25 cellular contexts compared by ENCODE assay signal in the genomic region with DNA sequence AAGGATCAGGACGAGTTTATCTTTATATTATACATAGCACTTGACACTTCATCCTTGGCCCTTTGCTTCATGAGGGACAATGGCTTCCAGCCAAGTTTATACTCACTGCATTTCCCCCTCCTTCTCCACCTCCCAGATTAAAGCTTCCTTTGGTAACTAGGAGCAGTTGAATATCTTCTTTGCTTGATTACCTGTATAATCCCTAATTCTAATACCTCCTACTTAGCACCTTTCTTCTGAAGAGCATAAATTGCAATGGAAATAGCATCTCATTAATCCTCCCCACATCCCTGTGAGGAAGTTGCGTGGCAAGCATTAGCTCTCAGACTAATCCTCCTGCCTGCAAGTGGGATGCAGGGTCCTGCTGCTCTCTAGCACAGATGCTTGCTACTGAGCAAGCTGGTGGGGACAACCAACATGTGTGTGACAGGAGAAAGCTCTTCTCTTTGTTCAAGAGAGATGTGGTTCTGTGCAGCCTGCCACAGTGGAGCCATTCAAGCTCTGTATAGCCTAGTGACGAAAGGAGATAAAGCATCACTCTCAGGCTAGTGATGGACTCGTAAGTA. TPM values are rescaled to one million over a fixed set of nuclear protein-coding genes. Genes with fewer than 3 reads are reported as not detected.
DNase-seq lines count a peak whose midpoint lies in the region; FAIRE-seq and TF ChIP-seq lines count a peak whose summit lies in the region.
"Had no signal": no experiment of that assay in that cellular context is flagged by ENCODE, and none has a peak within 500 bp of the region (broad histone marks: within the 10 kb centered on the region; RNA-seq: fewer than 3 reads in every experiment).

No MANE protein-coding gene starts in this region.

- H3K9me3 ChIP-seq in HUES48 (ENCODE audit: control insufficient read depth, insufficient read depth, low read length), result no peaks in the 10 kb centered on the region
- no peaks in the 10 kb centered on the region for H3K9me3 ChIP-seq in WERI-Rb-1 (ENCODE audit: severe bottlenecking)
- H3K9me3 ChIP-seq in neural progenitor cell (ENCODE audit: low read depth), result no peaks in the 10 kb centered on the region
- H3K9me3 ChIP-seq: Caco-2, MG63 had no signal

- H3K4me2 ChIP-seq in neural progenitor cell, result peak overlapping the region; percentile 41
- H3K4me2 ChIP-seq: BLaER1 treated with 17β-estradiol and CSF1 and Interleukin-3, amounts not matched to agents 10 nM and 100 nM had no signal

- H3K4me1 ChIP-seq in HUES48 (ENCODE audit: control insufficient read depth, insufficient read depth, low read length), result peaks cover 24% of the 10 kb centered on the region
- H3K4me1 ChIP-seq in neural progenitor cell, result peaks cover 29% of the 10 kb centered on the region
- H3K4me1 ChIP-seq: Caco-2 had no signal

- TF ChIP-seq CTCF in WERI-Rb-1 (IDR thresholded peaks at IDR 0.05; ENCODE audit: low read depth, low read length) (no peak), neural progenitor cell (IDR thresholded peaks at IDR 0.05) (no peak)

- DNase-seq in GM12892 (ENCODE audit: insufficient read length), result no peak
- peak; percentile 83 for DNase-seq in WERI-Rb-1
- peak; percentile 38 for DNase-seq in neural progenitor cell (ENCODE audit: low spot score)
- DNase-seq in epidermal melanocyte (ENCODE audit: insufficient read length, low spot score), result no peak
- DNase-seq in NOMO-1 treated with DMSO at 0.1 percent for 48 hours (lab: John Stamatoyannopoulos, UW; ENCODE audit: unreplicated experiment), result no peak
- DNase-seq in H7, result no peak
- DNase-seq: Caco-2; CD4-positive, alpha-beta memory T cell; DMS153; EL; GF-D8; GOT3; MG63; NCI-H1048; NCI-H1417 treated with DMSO at 0.1 percent for 48 hours; NCI-H187 treated with DMSO at 0.1 percent for 48 hours; NCI-H2107; NCI-H2227 treated with DMSO at 0.1 percent for 48 hours; NCI-H510A; Right ventricle myocardium superior had no signal

- H3K79me2 ChIP-seq in neural progenitor cell (ENCODE audit: low read depth), result no peaks in the 10 kb centered on the region

- H3K4me3 ChIP-seq in HUES48 (ENCODE audit: low read depth, low read length), result no peak overlapping the region
- H3K4me3 ChIP-seq in WERI-Rb-1 (ENCODE audit: low read depth, low read length), result no peak overlapping the region
- H3K4me3 ChIP-seq in neural progenitor cell, result no peak overlapping the region
- H3K4me3 ChIP-seq in H7 (ENCODE audit: insufficient read depth, low read depth, low read length), result no peak overlapping the region
- H3K4me3 ChIP-seq: BLaER1 treated with 17β-estradiol and CSF1 and Interleukin-3, amounts not matched to agents 10 nM and 100 nM; MG63 had no signal

- H3K36me3 ChIP-seq in HUES48 (ENCODE audit: control insufficient read depth, insufficient read depth, low read length) (no peaks in the 10 kb centered on the region), WERI-Rb-1 (no peaks in the 10 kb centered on the region), neural progenitor cell (no peaks in the 10 kb centered on the region), H7 (replicated peaks; ENCODE audit: control insufficient read depth, insufficient read depth, low read length) (no peaks in the 10 kb centered on the region)
- H3K36me3 ChIP-seq: BLaER1 treated with 17β-estradiol and CSF1 and Interleukin-3, amounts not matched to agents 10 nM and 100 nM; MG63 had no signal

- H4K20me1 ChIP-seq in neural progenitor cell (ENCODE audit: low read depth), result no peaks in the 10 kb centered on the region
- H4K20me1 ChIP-seq: BLaER1 treated with 17β-estradiol and CSF1 and Interleukin-3, amounts not matched to agents 10 nM and 100 nM had no signal

- peak; percentile 40 for FAIRE-seq in GM12892 (lab: Jason Lieb, UNC)

- no peak overlapping the region for H2AFZ ChIP-seq in neural progenitor cell (replicated peaks)

- peaks cover 30% of the 10 kb centered on the region for H3K4me1 Mint-ChIP-seq in neural progenitor cell
- H3K4me1 Mint-ChIP-seq: CD4-positive, alpha-beta memory T cell had no signal

- peaks cover 56% of the 10 kb centered on the region for H3K36me3 Mint-ChIP-seq in neural progenitor cell
- H3K36me3 Mint-ChIP-seq: CD4-positive, alpha-beta memory T cell had no signal

- H3K27ac ChIP-seq in HUES48 (ENCODE audit: low read depth, low read length), result peak overlapping the region; percentile 87
- no peak overlapping the region for H3K27ac ChIP-seq in WERI-Rb-1
- no peak overlapping the region for H3K27ac ChIP-seq in neural progenitor cell
- H3K27ac ChIP-seq: BLaER1 treated with 17β-estradiol and CSF1 and Interleukin-3, amounts not matched to agents 10 nM and 100 nM had no signal

- H3F3A ChIP-seq in neural progenitor cell (ENCODE audit: low read depth), result peaks cover 34% of the 10 kb centered on the region

- peaks cover 2% of the 10 kb centered on the region for H3K27me3 Mint-ChIP-seq in neural progenitor cell (ENCODE audit: insufficient read depth, low read depth)

- no peak overlapping the region for H3K4me3 Mint-ChIP-seq in neural progenitor cell
- H3K4me3 Mint-ChIP-seq: CD4-positive, alpha-beta memory T cell; T-helper 1 cell treated with Interleukin-12 subunit alpha and Interleukin-12 subunit beta and Interleukin-4 antibody, amounts not matched to agents 30 μg/mL and 1 μg/mL, for 36 hours had no signal

- peak overlapping the region; percentile 52 for H3K27ac Mint-ChIP-seq in neural progenitor cell
- H3K27ac Mint-ChIP-seq: CD4-positive, alpha-beta memory T cell; T-helper 1 cell treated with Interleukin-12 subunit alpha and Interleukin-12 subunit beta and Interleukin-4 antibody, amounts not matched to agents 30 μg/mL and 1 μg/mL, for 36 hours had no signal

- TF ChIP-seq POLR2A in GM12892 (IDR thresholded peaks at IDR 0.05; ENCODE audit: low read depth, low read length), result no peak

- H3K9ac ChIP-seq in HUES48 (ENCODE audit: low read depth, low read length) (no peak overlapping the region), neural progenitor cell (no peak overlapping the region)
- H3K9ac ChIP-seq: BLaER1 treated with 17β-estradiol and CSF1 and Interleukin-3, amounts not matched to agents 10 nM and 100 nM had no signal

- H3K27me3 ChIP-seq in HUES48 (ENCODE audit: control insufficient read depth, insufficient read depth, low read length) (no peaks in the 10 kb centered on the region), WERI-Rb-1 (ENCODE audit: insufficient read depth, low read depth, severe bottlenecking) (peaks cover 31% of the 10 kb centered on the region), neural progenitor cell (no peaks in the 10 kb centered on the region), H7 (ENCODE audit: control insufficient read depth, insufficient read depth, low read length) (no peaks in the 10 kb centered on the region)
- H3K27me3 ChIP-seq: MG63 had no signal

- H3K9me3 Mint-ChIP-seq in neural progenitor cell, result peaks cover 9% of the 10 kb centered on the region
- H3K9me3 Mint-ChIP-seq: T-helper 1 cell treated with Interleukin-12 subunit alpha and Interleukin-12 subunit beta and Interleukin-4 antibody, amounts not matched to agents 30 μg/mL and 1 μg/mL, for 36 hours had no signal

RNA-seq across cellular contexts. Expression of gene KLHL14, which starts 19.1 kb away (rescaled TPM):
- polyA plus RNA-seq in GM12892 (2012; ENCODE audit: missing spikeins), result 1.1 TPM
- total RNA-seq in neural progenitor cell (ENCODE audit: low replicate concordance), result 0.13 TPM in 1 of 2 replicates, not detected in the other
- 2.5 and 7.4 TPM in 2 replicates for total RNA-seq in H7 (2014; rRNA removed; shearing (Covaris generic))
- total RNA-seq: Caco-2; CD4-positive, alpha-beta memory T cell; LHCN-M2; Right ventricle myocardium superior; RPMI7951 had no signal

Comparison
In these comparisons a context has a peak if more than half of its experiments do, and no peak if none do; other contexts are left out.
1. DNase-seq: peak in WERI-Rb-1 (single experiment) and neural progenitor cell (single experiment); none in GM12892 (single experiment), epidermal melanocyte (single experiment), NOMO-1 treated with DMSO at 0.1 percent for 48 hours (single experiment) and H7 (single experiment).